ENCODE assay signal across 35 cellular contexts in the genomic region with DNA sequence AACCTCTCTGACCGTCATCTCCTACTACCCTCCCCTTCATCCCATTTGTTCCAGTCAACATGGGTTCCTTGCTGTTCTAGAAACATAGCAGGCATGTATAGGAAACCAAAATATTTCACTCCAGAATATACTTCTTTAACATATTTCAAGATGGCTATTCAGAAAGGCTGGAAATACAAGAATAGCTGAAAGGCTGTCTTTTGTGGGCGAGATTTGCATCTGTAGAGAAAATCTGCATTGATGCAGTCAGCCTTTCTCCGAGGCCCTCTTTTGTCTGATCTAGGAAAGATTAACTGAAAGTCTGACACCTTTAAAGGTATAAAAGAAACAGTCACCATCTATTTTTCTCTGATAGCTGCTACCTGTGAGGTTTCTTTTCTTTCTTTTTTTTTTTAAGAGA.
"Had no signal": no experiment of that assay in that cellular context is flagged by ENCODE, and none has a peak within 500 bp of the region (broad histone marks: within the 10 kb centered on the region; RNA-seq: fewer than 3 reads in every experiment).

No MANE protein-coding gene starts in this region.

- H3K9me3 Mint-ChIP-seq: activated B cell treated with CpG ODN at 0.5 μM for 24 hours; activated CD4-positive, alpha-beta memory T cell treated with anti-CD3 and anti-CD28 coated beads for 36 hours; activated CD4-positive, alpha-beta T cell treated with anti-CD3 and anti-CD28 coated beads, Interleukin-2, amount 10 ng/mL, durations not matched to agents 24 days and 14 days; activated CD8-positive, alpha-beta T cell treated with anti-CD3 and anti-CD28 coated beads for 36 hours; activated naive CD4-positive, alpha-beta T cell treated with anti-CD3 and anti-CD28 coated beads for 36 hours; activated naive CD4-positive, alpha-beta T cell treated with anti-CD3 and anti-CD28 coated beads, Interleukin-2, amount 50 U/mL, for 72 hours; activated naive CD8-positive, alpha-beta T cell treated with anti-CD3 and anti-CD28 coated beads for 36 hours; activated T-cell treated with anti-CD3 and anti-CD28 coated beads, Interleukin-2, amount 50 U/mL, for 4 hours; activated T-cell treated with anti-CD3 and anti-CD28 coated beads, Interleukin-2, amount 50 U/mL, for 72 hours; activated T-helper 1 cell treated with anti-CD3 and anti-CD28 coated beads, Interleukin-12 subunit alpha, Interleukin-12 subunit beta, Interleukin-2, Interleukin-4 antibody, amounts not matched to agents 30 ng/mL and 10 ng/mL and 1 ng/mL, durations not matched to agents 14 hours and 24 hours and 36 hours; activated T-helper 17 cell treated with anti-CD3 and anti-CD28 coated beads, Interleukin-2, amount 50 U/mL, for 72 hours; brain; central memory CD8-positive, alpha-beta T cell; T-helper 1 cell treated with Interleukin-12 subunit alpha and Interleukin-12 subunit beta and Interleukin-4 antibody, amounts not matched to agents 30 μg/mL and 1 μg/mL, for 36 hours; T-helper 2 cell treated with Interferon-gamma antibody and Interleukin-4, amounts not matched to agents 5 μg/mL and 100 μg/mL, for 36 hours had no signal

- H3K4me3 ChIP-seq: adrenal gland, cardiac muscle cell had no signal

- H3K36me3 ChIP-seq: adrenal gland, cardiac muscle cell had no signal

- H3K36me3 Mint-ChIP-seq: activated CD4-positive, alpha-beta memory T cell treated with anti-CD3 and anti-CD28 coated beads for 36 hours; activated naive CD4-positive, alpha-beta T cell treated with anti-CD3 and anti-CD28 coated beads, Interleukin-2, amount 50 U/mL, for 72 hours; activated naive CD8-positive, alpha-beta T cell treated with anti-CD3 and anti-CD28 coated beads for 36 hours; brain had no signal

- DNase-seq: activated B cell treated with CpG ODN at 0.5 μM for 24 hours; activated CD4-positive, alpha-beta memory T cell treated with anti-CD3 and anti-CD28 coated beads for 36 hours; activated CD4-positive, alpha-beta T cell treated with anti-CD3 and anti-CD28 coated beads for 4 hours; activated CD4-positive, alpha-beta T cell treated with anti-CD3 and anti-CD28 coated beads, Interleukin-2, amount 10 ng/mL, durations not matched to agents 24 days and 14 days; activated CD4-positive, alpha-beta T cell treated with anti-CD3 and anti-CD28 coated beads, Interleukin-2, amount 50 U/mL, for 1 hour; activated CD4-positive, alpha-beta T cell treated with anti-CD3 and anti-CD28 coated beads, Interleukin-2, amount 50 U/mL, for 4 hours; activated CD4-positive, CD25-positive, alpha-beta regulatory T cell treated with anti-CD3 and anti-CD28 coated beads, Interleukin-2, amount 50 U/mL, for 72 hours; activated CD8-positive, alpha-beta memory T cell treated with anti-CD3 and anti-CD28 coated beads, Interleukin-2, amount 50 U/mL, for 4 hours; activated CD8-positive, alpha-beta T cell treated with anti-CD3 and anti-CD28 coated beads for 36 hours; activated effector memory CD4-positive, alpha-beta T cell treated with anti-CD3 and anti-CD28 coated beads, Interleukin-2, amount 50 U/mL, for 16 hours; activated gamma-delta T cell treated with Interleukin-2 at 50 U/mL for 16 hours; activated naive CD4-positive, alpha-beta T cell; activated naive CD4-positive, alpha-beta T cell treated with anti-CD3 and anti-CD28 coated beads for 36 hours; activated naive CD4-positive, alpha-beta T cell treated with anti-CD3 and anti-CD28 coated beads, Interleukin-2, amount 50 U/mL, for 16 hours; activated naive CD8-positive, alpha-beta T cell treated with anti-CD3 and anti-CD28 coated beads for 36 hours; activated T-cell treated with anti-CD3 and anti-CD28 coated beads for 4 hours; activated T-cell treated with anti-CD3 and anti-CD28 coated beads, Interleukin-2, amount 50 U/mL, for 1 hour; activated T-cell treated with anti-CD3 and anti-CD28 coated beads, Interleukin-2, amount 50 U/mL, for 4 hours; activated T-cell treated with anti-CD3 and anti-CD28 coated beads, Interleukin-2, amount 50 U/mL, for 72 hours; adrenal gland; amniotic stem cell; aorta; cerebellar nuclear complex; T-helper 1 cell; T-helper 2 cell; T-helper 9 cell had no signal

- H3K27ac ChIP-seq: adrenal gland, cardiac muscle cell, VCaP had no signal

- ATAC-seq: activated CD8-positive, alpha-beta T cell treated with anti-CD3 and anti-CD28 coated beads for 36 hours; activated naive CD4-positive, alpha-beta T cell treated with anti-CD3 and anti-CD28 coated beads, Interleukin-2, amount 50 U/mL, for 72 hours; activated T-cell treated with anti-CD3 and anti-CD28 coated beads, Interleukin-2, amount 50 U/mL, for 4 hours; activated T-cell treated with anti-CD3 and anti-CD28 coated beads, Interleukin-2, amount 50 U/mL, for 72 hours; activated T-helper 17 cell treated with anti-CD3 and anti-CD28 coated beads, Interleukin-2, amount 50 U/mL, for 72 hours had no signal

- H3K9me3 ChIP-seq: adrenal gland had no signal

- H3K27me3 Mint-ChIP-seq: activated CD4-positive, alpha-beta memory T cell treated with anti-CD3 and anti-CD28 coated beads for 36 hours; activated T-helper 17 cell treated with anti-CD3 and anti-CD28 coated beads, Interleukin-2, amount 50 U/mL, for 72 hours had no signal

- H3K27ac Mint-ChIP-seq: activated B cell treated with CpG ODN at 0.5 μM for 24 hours; activated CD4-positive, alpha-beta memory T cell treated with anti-CD3 and anti-CD28 coated beads for 36 hours; activated CD4-positive, alpha-beta T cell treated with anti-CD3 and anti-CD28 coated beads, Interleukin-2, amount 10 ng/mL, durations not matched to agents 24 days and 14 days; activated CD8-positive, alpha-beta T cell treated with anti-CD3 and anti-CD28 coated beads for 36 hours; activated naive CD4-positive, alpha-beta T cell treated with anti-CD3 and anti-CD28 coated beads for 36 hours; activated naive CD4-positive, alpha-beta T cell treated with anti-CD3 and anti-CD28 coated beads, Interleukin-2, amount 50 U/mL, for 72 hours; activated naive CD8-positive, alpha-beta T cell treated with anti-CD3 and anti-CD28 coated beads for 36 hours; activated T-cell treated with anti-CD3 and anti-CD28 coated beads, Interleukin-2, amount 50 U/mL, for 72 hours; activated T-helper 1 cell treated with anti-CD3 and anti-CD28 coated beads, Interleukin-12 subunit alpha, Interleukin-12 subunit beta, Interleukin-2, Interleukin-4 antibody, amounts not matched to agents 30 ng/mL and 10 ng/mL and 1 ng/mL, durations not matched to agents 14 hours and 24 hours and 36 hours; activated T-helper 17 cell treated with anti-CD3 and anti-CD28 coated beads, Interleukin-2, amount 50 U/mL, for 72 hours; brain; T-helper 1 cell treated with Interleukin-12 subunit alpha and Interleukin-12 subunit beta and Interleukin-4 antibody, amounts not matched to agents 30 μg/mL and 1 μg/mL, for 36 hours; T-helper 2 cell treated with Interferon-gamma antibody and Interleukin-4, amounts not matched to agents 5 μg/mL and 100 μg/mL, for 36 hours had no signal

- H3K4me1 ChIP-seq: adrenal gland had no signal

- H3K4me3 Mint-ChIP-seq: activated B cell treated with CpG ODN at 0.5 μM for 24 hours; activated CD4-positive, alpha-beta memory T cell treated with anti-CD3 and anti-CD28 coated beads for 36 hours; activated CD4-positive, alpha-beta T cell treated with anti-CD3 and anti-CD28 coated beads, Interleukin-2, amount 10 ng/mL, durations not matched to agents 24 days and 14 days; activated CD8-positive, alpha-beta T cell treated with anti-CD3 and anti-CD28 coated beads for 36 hours; activated naive CD4-positive, alpha-beta T cell treated with anti-CD3 and anti-CD28 coated beads for 36 hours; activated naive CD8-positive, alpha-beta T cell treated with anti-CD3 and anti-CD28 coated beads for 36 hours; activated T-cell treated with anti-CD3 and anti-CD28 coated beads, Interleukin-2, amount 50 U/mL, for 4 hours; activated T-cell treated with anti-CD3 and anti-CD28 coated beads, Interleukin-2, amount 50 U/mL, for 72 hours; activated T-helper 1 cell treated with anti-CD3 and anti-CD28 coated beads, Interleukin-12 subunit alpha, Interleukin-12 subunit beta, Interleukin-2, Interleukin-4 antibody, amounts not matched to agents 30 ng/mL and 10 ng/mL and 1 ng/mL, durations not matched to agents 14 hours and 24 hours and 36 hours; activated T-helper 17 cell treated with anti-CD3 and anti-CD28 coated beads, Interleukin-2, amount 50 U/mL, for 72 hours; brain; central memory CD8-positive, alpha-beta T cell; T-helper 1 cell treated with Interleukin-12 subunit alpha and Interleukin-12 subunit beta and Interleukin-4 antibody, amounts not matched to agents 30 μg/mL and 1 μg/mL, for 36 hours; T-helper 2 cell treated with Interferon-gamma antibody and Interleukin-4, amounts not matched to agents 5 μg/mL and 100 μg/mL, for 36 hours had no signal

- H3K4me1 Mint-ChIP-seq: activated T-helper 17 cell treated with anti-CD3 and anti-CD28 coated beads, Interleukin-2, amount 50 U/mL, for 72 hours; brain had no signal

- H3K27me3 ChIP-seq: adrenal gland, cardiac muscle cell had no signal
